Comparison of ENCODE assay signal across 32 cellular contexts in the genomic region with DNA sequence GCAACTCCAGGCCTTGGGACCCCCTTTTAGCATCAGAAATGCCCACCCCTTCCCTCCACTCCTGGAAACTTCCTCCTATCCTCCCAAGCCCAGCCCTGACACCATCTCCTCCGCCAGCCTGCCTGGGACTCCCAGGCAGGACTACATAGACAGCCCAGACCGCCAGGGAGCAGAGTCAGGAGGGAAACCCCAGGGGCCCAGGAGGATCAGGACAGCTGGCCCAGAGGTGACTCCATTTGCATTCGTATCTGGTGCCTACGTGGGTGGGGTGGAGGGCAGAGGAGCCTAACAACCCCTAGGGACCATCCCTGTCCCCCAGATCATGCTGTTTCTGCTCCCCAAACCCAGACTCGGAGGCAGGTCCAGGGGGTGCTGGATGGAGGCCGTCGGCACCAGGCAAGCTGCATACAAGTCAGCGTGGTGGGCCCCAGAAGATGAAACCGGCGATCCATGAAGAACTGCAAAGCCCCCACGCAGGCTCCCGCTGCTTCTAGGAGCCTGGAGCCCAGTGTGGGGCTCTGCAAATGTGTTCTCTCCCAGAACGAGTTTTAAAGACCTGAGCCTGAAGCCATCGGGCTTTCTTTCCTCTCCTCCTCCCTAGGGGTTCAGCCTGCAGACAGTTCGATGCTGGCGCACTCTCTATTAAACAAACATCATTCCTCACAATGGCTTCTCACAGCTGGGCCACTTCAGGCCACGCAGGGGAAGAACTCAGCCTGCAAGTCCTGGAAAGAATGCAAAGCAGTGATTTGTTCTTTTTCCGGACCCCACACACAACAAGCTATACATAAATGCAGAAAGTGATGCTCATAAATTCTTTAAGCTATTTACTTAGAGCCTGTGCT.
A peak's percentile ranks its signal among the peaks of the same experiment; 100 is the strongest.
DNase-seq lines count a peak whose midpoint lies in the region; ATAC-seq and TF ChIP-seq lines count a peak whose summit lies in the region.
"Had no signal": no experiment of that assay in that cellular context is flagged by ENCODE, and none has a peak within 500 bp of the region (broad histone marks: within the 10 kb centered on the region; RNA-seq: fewer than 3 reads in every experiment).

No MANE protein-coding gene starts in this region.

- no peaks in the 10 kb centered on the region for H3K27me3 ChIP-seq in upper lobe of right lung
- H3K27me3 ChIP-seq: BE2C, colonic mucosa, gastrocnemius medialis, transverse colon had no signal

- intact Hi-C loops in cardiac septum (cut with DNase I), result no loop called here
- intact Hi-C loops in Right ventricle myocardium inferior (cut with DNase I), result no loop called here
- intact Hi-C loops in upper lobe of right lung (cut with DNase I), result no loop called here

- DNase-seq in cardiac septum (ENCODE audit: low spot score) (peak; percentile 31), Right ventricle myocardium inferior (ENCODE audit: missing footprints) (no peak), SK-N-MC (ENCODE audit: low read depth, low spot score) (no peak), upper lobe of right lung (peak; percentile 48), mucosa of gallbladder (ENCODE audit: low spot score) (no peak), NCI-H1694 treated with DMSO at 0.1 percent for 48 hours (lab: John Stamatoyannopoulos, UW) (no peak)
- no peak for DNase-seq in activated naive CD8-positive, alpha-beta T cell treated with anti-CD3 and anti-CD28 coated beads for 36 hours
- DNase-seq: ACHN; activated CD4-positive, alpha-beta T cell treated with anti-CD3 and anti-CD28 coated beads for 48 hours; activated CD8-positive, alpha-beta memory T cell treated with anti-CD3 and anti-CD28 coated beads for 24 hours; activated T-cell treated with anti-CD3 and anti-CD28 coated beads for 4 hours; BE2C; colonic mucosa; effector CD4-positive, alpha-beta T cell; gastrocnemius medialis; hippocampal formation; Kasumi-1; left cardiac atrium; mesendoderm; NCI-H1436 treated with DMSO at 0.1 percent for 48 hours; NCI-H510A; nucleus accumbens; SHP77 treated with DMSO at 0.1 percent for 48 hours; T-helper 9 cell; transverse colon; WERI-Rb-1 had no signal

- H3K36me3 ChIP-seq in SK-N-MC (ENCODE audit: insufficient read depth, low read length), result no peaks in the 10 kb centered on the region
- no peaks in the 10 kb centered on the region for H3K36me3 ChIP-seq in upper lobe of right lung
- H3K36me3 ChIP-seq: BE2C, colonic mucosa, gastrocnemius medialis, HAP-1, transverse colon, WERI-Rb-1 had no signal

- H3K4me1 Mint-ChIP-seq in nephron, result peaks cover 24% of the 10 kb centered on the region
- H3K4me1 Mint-ChIP-seq in activated naive CD8-positive, alpha-beta T cell treated with anti-CD3 and anti-CD28 coated beads for 36 hours, result no peaks in the 10 kb centered on the region
- H3K4me1 Mint-ChIP-seq: stimulated activated effector memory CD8-positive, alpha-beta T cell treated with anti-CD3 and anti-CD28 coated beads, Interleukin-12 subunit alpha, Interleukin-12 subunit beta, amount 100 ng/mL, for 72 hours had no signal

- H3K4me3 Mint-ChIP-seq in nephron, result peak overlapping the region in 2 of 3 experiments; percentile 0 to 16
- no peak overlapping the region for H3K4me3 Mint-ChIP-seq in activated naive CD8-positive, alpha-beta T cell treated with anti-CD3 and anti-CD28 coated beads for 36 hours
- H3K4me3 Mint-ChIP-seq: stimulated activated effector memory CD8-positive, alpha-beta T cell treated with anti-CD3 and anti-CD28 coated beads, Interleukin-12 subunit alpha, Interleukin-12 subunit beta, amount 100 ng/mL, for 72 hours had no signal

- H3K9ac ChIP-seq in SK-N-MC (ENCODE audit: insufficient read length), result peak overlapping the region; percentile 31

- peak overlapping the region; percentile 77 for H3K27ac ChIP-seq in SK-N-MC
- no peak overlapping the region for H3K27ac ChIP-seq in upper lobe of right lung
- H3K27ac ChIP-seq: colonic mucosa, gastrocnemius medialis, transverse colon, WERI-Rb-1 had no signal

- 0 out of 2 replicates have a peak, but pooled peaks cover 2% of the 10 kb centered on the region for H3K9me3 ChIP-seq in SK-N-MC (ENCODE audit: low read depth, low read length)
- no peaks in the 10 kb centered on the region for H3K9me3 ChIP-seq in upper lobe of right lung
- H3K9me3 ChIP-seq: colonic mucosa, HAP-1, transverse colon had no signal

- H3K9me3 Mint-ChIP-seq in nephron, result peaks cover 4% of the 10 kb centered on the region
- H3K9me3 Mint-ChIP-seq in activated naive CD8-positive, alpha-beta T cell treated with anti-CD3 and anti-CD28 coated beads for 36 hours, result peaks cover 6% of the 10 kb centered on the region
- H3K9me3 Mint-ChIP-seq: stimulated activated effector memory CD8-positive, alpha-beta T cell treated with anti-CD3 and anti-CD28 coated beads, Interleukin-12 subunit alpha, Interleukin-12 subunit beta, amount 100 ng/mL, for 72 hours had no signal

- H3K27ac Mint-ChIP-seq in nephron, result peak overlapping the region; percentile 83 to 93 (median 93)
- H3K27ac Mint-ChIP-seq in activated naive CD8-positive, alpha-beta T cell treated with anti-CD3 and anti-CD28 coated beads for 36 hours, result no peak overlapping the region
- H3K27ac Mint-ChIP-seq: activated naive CD4-positive, alpha-beta T cell treated with anti-CD3 and anti-CD28 coated beads, Interleukin-2, amount 50 U/mL, for 72 hours; activated T-helper 2 cell treated with anti-CD3 and anti-CD28 coated beads, Interferon-gamma antibody, Interleukin-2, Interleukin-4, amounts not matched to agents 10 μg/mL and 5 μg/mL and 100 μg/mL, durations not matched to agents 14 hours and 24 hours and 36 hours; stimulated activated effector memory CD8-positive, alpha-beta T cell treated with anti-CD3 and anti-CD28 coated beads, Interleukin-12 subunit alpha, Interleukin-12 subunit beta, amount 100 ng/mL, for 72 hours had no signal

- peaks cover 13% of the 10 kb centered on the region for H3K27me3 Mint-ChIP-seq in nephron (ENCODE audit: low read depth)
- peaks cover 3% of the 10 kb centered on the region for H3K27me3 Mint-ChIP-seq in activated naive CD8-positive, alpha-beta T cell treated with anti-CD3 and anti-CD28 coated beads for 36 hours

- H3K4me1 ChIP-seq in upper lobe of right lung, result no peaks in the 10 kb centered on the region
- H3K4me1 ChIP-seq: BE2C, colonic mucosa, gastrocnemius medialis, HAP-1 had no signal

- ATAC-seq in Right ventricle myocardium inferior (no peak), upper lobe of right lung (no peak)
- ATAC-seq: activated naive CD4-positive, alpha-beta T cell treated with anti-CD3 and anti-CD28 coated beads, Interleukin-2, amount 50 U/mL, for 72 hours; gastrocnemius medialis; left cardiac atrium; Panc1; stimulated activated effector memory CD8-positive, alpha-beta T cell treated with anti-CD3 and anti-CD28 coated beads, Interleukin-12 subunit alpha, Interleukin-12 subunit beta, amount 100 ng/mL, for 72 hours had no signal

- peak overlapping the region; percentile 48 for H3K4me3 ChIP-seq in SK-N-MC
- no peak overlapping the region for H3K4me3 ChIP-seq in upper lobe of right lung
- H3K4me3 ChIP-seq: colonic mucosa, gastrocnemius medialis, HAP-1, transverse colon had no signal

- TF ChIP-seq CTCF in nephron (IDR thresholded peaks at IDR 0.05; ENCODE audit: unreplicated experiment in 3 of 3), result no peak
- no peak for TF ChIP-seq CTCF in upper lobe of right lung (IDR thresholded peaks at IDR 0.05)

- H3K36me3 Mint-ChIP-seq in nephron (ENCODE audit: low read depth), result no peaks in the 10 kb centered on the region
- H3K36me3 Mint-ChIP-seq in activated naive CD8-positive, alpha-beta T cell treated with anti-CD3 and anti-CD28 coated beads for 36 hours, result no peaks in the 10 kb centered on the region
- H3K36me3 Mint-ChIP-seq: activated naive CD4-positive, alpha-beta T cell treated with anti-CD3 and anti-CD28 coated beads, Interleukin-2, amount 50 U/mL, for 72 hours; stimulated activated effector memory CD8-positive, alpha-beta T cell treated with anti-CD3 and anti-CD28 coated beads, Interleukin-12 subunit alpha, Interleukin-12 subunit beta, amount 100 ng/mL, for 72 hours had no signal

Comparison
In these comparisons a context has a peak if more than half of its experiments do, and no peak if none do; other contexts are left out.
1. DNase-seq: peak in cardiac septum (single experiment) and upper lobe of right lung (single experiment); none in Right ventricle myocardium inferior (single experiment), SK-N-MC (single experiment), mucosa of gallbladder (single experiment), NCI-H1694 treated with DMSO at 0.1 percent for 48 hours (single experiment) and activated naive CD8-positive, alpha-beta T cell treated with anti-CD3 and anti-CD28 coated beads for 36 hours (single experiment).